ENCODE assay signal across 11 cellular contexts in the genomic region with DNA sequence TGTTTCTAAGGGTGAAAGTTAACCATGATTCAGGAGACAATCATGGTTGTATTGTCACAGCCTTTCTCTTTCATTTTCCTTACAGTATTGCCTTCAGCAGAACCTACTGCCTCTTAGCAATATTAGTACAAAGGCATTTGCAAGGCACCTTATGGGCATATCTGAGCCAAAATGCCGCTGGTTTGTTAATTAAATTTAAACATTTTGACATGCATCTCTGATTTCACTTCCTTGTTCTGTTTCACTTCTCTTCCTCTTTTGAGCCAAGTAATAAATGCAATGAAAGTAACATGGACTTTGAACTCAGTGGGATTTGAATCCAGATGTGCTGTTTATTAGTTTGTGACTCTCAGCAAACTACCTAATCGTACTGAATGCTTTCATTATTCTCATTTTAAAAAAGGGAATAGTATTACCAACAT.
DNase-seq lines count a peak whose midpoint lies in the region; ATAC-seq and TF ChIP-seq lines count a peak whose summit lies in the region.
"Had no signal": no experiment of that assay in that cellular context is flagged by ENCODE, and none has a peak within 500 bp of the region (broad histone marks: within the 10 kb centered on the region; RNA-seq: fewer than 3 reads in every experiment).

No MANE protein-coding gene starts in this region.

- TF ChIP-seq CTCF in HL-60 (IDR thresholded peaks at IDR 0.05; ENCODE audit: insufficient read depth, low read length), result no peak

- H3K4me1 ChIP-seq in HAP-1, result no peaks in the 10 kb centered on the region

- H3K27ac ChIP-seq in HL-60 (replicated peaks), result peak overlapping the region; percentile 61
- H3K27ac ChIP-seq: hepatocyte had no signal

- no peaks in the 10 kb centered on the region for H3K9me3 ChIP-seq in HAP-1

- no peaks in the 10 kb centered on the region for H3K36me3 ChIP-seq in HAP-1 (replicated peaks)

- in situ Hi-C loops in HAP-1 (cut with MboI; ENCODE audit: low sequenced_read_pairs), result no loop called here

- ATAC-seq in GM18868 (IDR thresholded peaks at IDR 0.05; ENCODE audit: unreplicated experiment) (peak; percentile 90), HG02623 (IDR thresholded peaks at IDR 0.05; ENCODE audit: unreplicated experiment) (peak; percentile 88)

- DNase-seq in HL-60 (ENCODE audit: low read depth in 1 of 2, low spot score in 1 of 2), result peak; percentile 11 to 17
- peak; percentile 53 for DNase-seq in medulla oblongata (ENCODE audit: extremely low spot score)
- no peak for DNase-seq in HAP-1 (ENCODE audit: low spot score in 2 of 2)
- no peak for DNase-seq in COLO668 (lab: John Stamatoyannopoulos, UW; ENCODE audit: unreplicated experiment)
- no peak for DNase-seq in NCI-H1436 treated with DMSO at 0.1 percent for 48 hours (lab: John Stamatoyannopoulos, UW)
- DNase-seq in activated CD4-positive, CD25-positive, alpha-beta regulatory T cell (lab: John Stamatoyannopoulos, UW), result no peak
- DNase-seq: stimulated activated naive CD4-positive, alpha-beta T cell; T-helper 9 cell had no signal

- H3K4me3 ChIP-seq in HL-60 (replicated peaks; ENCODE audit: insufficient read depth, low read length) (no peak overlapping the region), HAP-1 (no peak overlapping the region)
- H3K4me3 ChIP-seq: hepatocyte had no signal

- H3K27me3 ChIP-seq in HL-60 (ENCODE audit: insufficient read depth, poor library complexity, severe bottlenecking), result no peaks in the 10 kb centered on the region
- H3K27me3 ChIP-seq in HAP-1 (ENCODE audit: low read depth), result no peaks in the 10 kb centered on the region
- H3K27me3 ChIP-seq: hepatocyte had no signal

Comparison
In these comparisons a context has a peak if more than half of its experiments do, and no peak if none do; other contexts are left out.
1. DNase-seq: peak in HL-60 (2 of 2) and medulla oblongata (single experiment); none in HAP-1 (0 of 2), COLO668 (single experiment), NCI-H1436 treated with DMSO at 0.1 percent for 48 hours (single experiment) and activated CD4-positive, CD25-positive, alpha-beta regulatory T cell (0 of 4).